8 cellular contexts compared by ENCODE assay signal in the genomic region with DNA sequence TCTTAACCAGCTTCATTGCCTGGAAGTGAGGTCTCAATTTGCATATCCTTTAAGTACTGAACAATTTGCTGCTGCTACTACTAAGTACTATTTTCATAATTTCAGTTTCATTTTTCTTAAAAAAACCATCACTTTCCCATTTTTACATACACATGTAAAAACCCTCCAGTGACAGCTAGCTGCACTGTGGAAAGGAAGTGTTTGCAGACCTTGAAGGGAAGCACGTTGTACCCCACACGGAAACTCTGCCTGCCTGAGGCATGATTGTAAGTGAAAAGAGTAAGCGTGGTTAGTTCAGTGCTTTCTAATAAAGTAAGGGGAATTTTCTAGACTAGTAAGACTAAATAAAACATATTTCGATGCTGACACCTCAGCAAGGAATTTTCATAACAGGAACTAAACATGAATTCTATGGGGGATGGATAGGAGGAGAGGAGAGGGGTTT.
DNase-seq lines count a peak whose midpoint lies in the region; ATAC-seq and TF ChIP-seq lines count a peak whose summit lies in the region.

No MANE protein-coding gene starts in this region.

- CTCF ChIA-PET in WTC11 (lab: Charles Lee): no interaction called here

- H3K27me3 ChIP-seq in neutrophil (no peaks in the 10 kb centered on the region), HAP-1 (ENCODE audit: low read depth) (no peaks in the 10 kb centered on the region), H7 (ENCODE audit: control insufficient read depth, insufficient read depth, low read length) (no peaks in the 10 kb centered on the region)

- H3K36me3 ChIP-seq in neutrophil (peaks cover 7% of the 10 kb centered on the region), HAP-1 (replicated peaks) (no peaks in the 10 kb centered on the region), H7 (replicated peaks; ENCODE audit: control insufficient read depth, insufficient read depth, low read length) (no peaks in the 10 kb centered on the region)

- no peaks in the 10 kb centered on the region for H3K27me3 Mint-ChIP-seq in WTC11 (ENCODE audit: low read depth)

- peak overlapping the region; percentile 10 for H3K27ac ChIP-seq in neutrophil

- peak overlapping the region; percentile 10; the same call in 1 of the 2 replicates for H3K27ac Mint-ChIP-seq in WTC11

- POLR2A ChIA-PET in WTC11 (lab: Charles Lee): no interaction called here

- H3K36me3 Mint-ChIP-seq in WTC11: no peaks in the 10 kb centered on the region

- peak; percentile 88 for ATAC-seq in GM18520 (IDR thresholded peaks at IDR 0.05; ENCODE audit: unreplicated experiment)
- ATAC-seq in HG02678 (IDR thresholded peaks at IDR 0.05; ENCODE audit: unreplicated experiment): peak; percentile 92
- no peak for ATAC-seq in WTC11

- in situ Hi-C loops in HAP-1 (cut with MboI; ENCODE audit: low sequenced_read_pairs): loop anchor here (10.0 to 25.0 kb wide), 2 partner anchors 482 to 944 kb away; a partner anchor contains a TSS

- H3K4me3 Mint-ChIP-seq in WTC11: no peak overlapping the region

- H3K4me1 ChIP-seq in neutrophil (ENCODE audit: control insufficient read depth in 1 of 2, insufficient read depth in 1 of 2, low read depth in 1 of 2, low read length in 1 of 2) (peaks cover 0 to 8% of the 10 kb centered on the region in 2 experiments), HAP-1 (peaks cover 6% of the 10 kb centered on the region)

- H3K9me3 ChIP-seq in neutrophil (no peaks in the 10 kb centered on the region), HAP-1 (no peaks in the 10 kb centered on the region)

- no peak for TF ChIP-seq CTCF in WTC11 (IDR thresholded peaks at IDR 0.05)
- TF ChIP-seq CTCF in neutrophil (IDR thresholded peaks at IDR 0.05): no peak

- no peak for DNase-seq in WTC11 (ENCODE audit: low spot score)
- no peak for DNase-seq in NCI-H1436 (lab: John Stamatoyannopoulos, UW)
- DNase-seq in NCI-H446 (lab: John Stamatoyannopoulos, UW): no peak
- DNase-seq in HAP-1 (ENCODE audit: low spot score in 2 of 2): no peak
- no peak for DNase-seq in H7

- peaks cover 52% of the 10 kb centered on the region for H3K4me1 Mint-ChIP-seq in WTC11

- no peak overlapping the region for H3K4me3 ChIP-seq in neutrophil (ENCODE audit: low read depth in 1 of 2, low read length in 1 of 2)
- no peak overlapping the region for H3K4me3 ChIP-seq in HAP-1
- no peak overlapping the region for H3K4me3 ChIP-seq in H7 (ENCODE audit: insufficient read depth, low read depth, low read length)

- no peaks in the 10 kb centered on the region for H3K9me3 Mint-ChIP-seq in WTC11

TF ChIP-seq in WTC11, 78 proteins besides CTCF, POLR2A, EP300 and RAD21:
- TF ChIP-seq ELF4 (CRISPR knock-in tag; IDR thresholded peaks at IDR 0.05; ENCODE audit: low read depth): no peak
- no peak for TF ChIP-seq ZNF263 (CRISPR knock-in tag; IDR thresholded peaks at IDR 0.05; ENCODE audit: low read depth)
- no peak for TF ChIP-seq CBFB (CRISPR knock-in tag; IDR thresholded peaks at IDR 0.05; ENCODE audit: low read depth)
- no peak for TF ChIP-seq NFYB (CRISPR knock-in tag; conservative IDR thresholded peaks at IDR 0.05; ENCODE audit: low read depth)
- TF ChIP-seq, protein P1, sequence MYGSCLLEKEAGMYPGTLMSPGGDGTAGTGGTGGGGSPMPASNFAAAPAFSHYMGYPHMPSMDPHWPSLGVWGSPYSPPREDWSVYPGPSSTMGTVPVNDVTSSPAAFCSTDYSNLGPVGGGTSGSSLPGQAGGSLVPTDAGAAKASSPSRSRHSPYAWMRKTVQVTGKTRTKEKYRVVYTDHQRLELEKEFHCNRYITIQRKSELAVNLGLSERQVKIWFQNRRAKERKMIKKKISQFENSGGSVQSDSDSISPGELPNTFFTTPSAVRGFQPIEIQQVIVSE (CRISPR knock-in tag; IDR thresholded peaks at IDR 0.05; ENCODE audit: borderline replicate concordance): no peak
- TF ChIP-seq, protein P2, sequence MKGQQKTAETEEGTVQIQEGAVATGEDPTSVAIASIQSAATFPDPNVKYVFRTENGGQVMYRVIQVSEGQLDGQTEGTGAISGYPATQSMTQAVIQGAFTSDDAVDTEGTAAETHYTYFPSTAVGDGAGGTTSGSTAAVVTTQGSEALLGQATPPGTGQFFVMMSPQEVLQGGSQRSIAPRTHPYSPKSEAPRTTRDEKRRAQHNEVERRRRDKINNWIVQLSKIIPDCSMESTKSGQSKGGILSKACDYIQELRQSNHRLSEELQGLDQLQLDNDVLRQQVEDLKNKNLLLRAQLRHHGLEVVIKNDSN (CRISPR knock-in tag; IDR thresholded peaks at IDR 0.05): no peak
- TF ChIP-seq, protein P3, sequence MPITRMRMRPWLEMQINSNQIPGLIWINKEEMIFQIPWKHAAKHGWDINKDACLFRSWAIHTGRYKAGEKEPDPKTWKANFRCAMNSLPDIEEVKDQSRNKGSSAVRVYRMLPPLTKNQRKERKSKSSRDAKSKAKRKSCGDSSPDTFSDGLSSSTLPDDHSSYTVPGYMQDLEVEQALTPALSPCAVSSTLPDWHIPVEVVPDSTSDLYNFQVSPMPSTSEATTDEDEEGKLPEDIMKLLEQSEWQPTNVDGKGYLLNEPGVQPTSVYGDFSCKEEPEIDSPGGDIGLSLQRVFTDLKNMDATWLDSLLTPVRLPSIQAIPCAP (CRISPR knock-in tag; IDR thresholded peaks at IDR 0.05): no peak
- TF ChIP-seq IRF2 (CRISPR knock-in tag; IDR thresholded peaks at IDR 0.05; ENCODE audit: borderline replicate concordance, low read depth): no peak
- TF ChIP-seq NR3C1 (CRISPR knock-in tag; conservative IDR thresholded peaks at IDR 0.05; ENCODE audit: low read depth): no peak
- no peak for TF ChIP-seq SP1 (CRISPR knock-in tag; conservative IDR thresholded peaks at IDR 0.05)
- TF ChIP-seq ATF1 (CRISPR knock-in tag; IDR thresholded peaks at IDR 0.05): no peak
- TF ChIP-seq, protein P4, sequence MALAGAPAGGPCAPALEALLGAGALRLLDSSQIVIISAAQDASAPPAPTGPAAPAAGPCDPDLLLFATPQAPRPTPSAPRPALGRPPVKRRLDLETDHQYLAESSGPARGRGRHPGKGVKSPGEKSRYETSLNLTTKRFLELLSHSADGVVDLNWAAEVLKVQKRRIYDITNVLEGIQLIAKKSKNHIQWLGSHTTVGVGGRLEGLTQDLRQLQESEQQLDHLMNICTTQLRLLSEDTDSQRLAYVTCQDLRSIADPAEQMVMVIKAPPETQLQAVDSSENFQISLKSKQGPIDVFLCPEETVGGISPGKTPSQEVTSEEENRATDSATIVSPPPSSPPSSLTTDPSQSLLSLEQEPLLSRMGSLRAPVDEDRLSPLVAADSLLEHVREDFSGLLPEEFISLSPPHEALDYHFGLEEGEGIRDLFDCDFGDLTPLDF (CRISPR knock-in tag; IDR thresholded peaks at IDR 0.05): no peak
- no peak for TF ChIP-seq RELA (CRISPR knock-in tag; IDR thresholded peaks at IDR 0.05; ENCODE audit: borderline replicate concordance)
- no peak for TF ChIP-seq OVOL2 (CRISPR knock-in tag; IDR thresholded peaks at IDR 0.05; ENCODE audit: borderline replicate concordance)
- TF ChIP-seq, protein P5, sequence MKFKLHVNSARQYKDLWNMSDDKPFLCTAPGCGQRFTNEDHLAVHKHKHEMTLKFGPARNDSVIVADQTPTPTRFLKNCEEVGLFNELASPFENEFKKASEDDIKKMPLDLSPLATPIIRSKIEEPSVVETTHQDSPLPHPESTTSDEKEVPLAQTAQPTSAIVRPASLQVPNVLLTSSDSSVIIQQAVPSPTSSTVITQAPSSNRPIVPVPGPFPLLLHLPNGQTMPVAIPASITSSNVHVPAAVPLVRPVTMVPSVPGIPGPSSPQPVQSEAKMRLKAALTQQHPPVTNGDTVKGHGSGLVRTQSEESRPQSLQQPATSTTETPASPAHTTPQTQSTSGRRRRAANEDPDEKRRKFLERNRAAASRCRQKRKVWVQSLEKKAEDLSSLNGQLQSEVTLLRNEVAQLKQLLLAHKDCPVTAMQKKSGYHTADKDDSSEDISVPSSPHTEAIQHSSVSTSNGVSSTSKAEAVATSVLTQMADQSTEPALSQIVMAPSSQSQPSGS (CRISPR knock-in tag; IDR thresholded peaks at IDR 0.05; ENCODE audit: borderline replicate concordance, low read depth): no peak
- TF ChIP-seq JAZF1 (CRISPR knock-in tag; IDR thresholded peaks at IDR 0.05): no peak
- no peak for TF ChIP-seq ZNF671 (CRISPR knock-in tag; IDR thresholded peaks at IDR 0.05)
